1 cellular context compared by ENCODE assay signal in genomic region chr1:202957733-202958543, GRCh38.
TF ChIP-seq lines count a peak whose summit lies in the region.

Gene ADIPOR1 (minus strand): TSS chr1:202958312. CDS start chr1:202951070, 7,242 bp downstream.

TF ChIP-seq in HepG2, 621 proteins besides CTCF, POLR2A, EP300 and RAD21 (continued from another document and continues in another):
- TF ChIP-seq, protein P1, sequence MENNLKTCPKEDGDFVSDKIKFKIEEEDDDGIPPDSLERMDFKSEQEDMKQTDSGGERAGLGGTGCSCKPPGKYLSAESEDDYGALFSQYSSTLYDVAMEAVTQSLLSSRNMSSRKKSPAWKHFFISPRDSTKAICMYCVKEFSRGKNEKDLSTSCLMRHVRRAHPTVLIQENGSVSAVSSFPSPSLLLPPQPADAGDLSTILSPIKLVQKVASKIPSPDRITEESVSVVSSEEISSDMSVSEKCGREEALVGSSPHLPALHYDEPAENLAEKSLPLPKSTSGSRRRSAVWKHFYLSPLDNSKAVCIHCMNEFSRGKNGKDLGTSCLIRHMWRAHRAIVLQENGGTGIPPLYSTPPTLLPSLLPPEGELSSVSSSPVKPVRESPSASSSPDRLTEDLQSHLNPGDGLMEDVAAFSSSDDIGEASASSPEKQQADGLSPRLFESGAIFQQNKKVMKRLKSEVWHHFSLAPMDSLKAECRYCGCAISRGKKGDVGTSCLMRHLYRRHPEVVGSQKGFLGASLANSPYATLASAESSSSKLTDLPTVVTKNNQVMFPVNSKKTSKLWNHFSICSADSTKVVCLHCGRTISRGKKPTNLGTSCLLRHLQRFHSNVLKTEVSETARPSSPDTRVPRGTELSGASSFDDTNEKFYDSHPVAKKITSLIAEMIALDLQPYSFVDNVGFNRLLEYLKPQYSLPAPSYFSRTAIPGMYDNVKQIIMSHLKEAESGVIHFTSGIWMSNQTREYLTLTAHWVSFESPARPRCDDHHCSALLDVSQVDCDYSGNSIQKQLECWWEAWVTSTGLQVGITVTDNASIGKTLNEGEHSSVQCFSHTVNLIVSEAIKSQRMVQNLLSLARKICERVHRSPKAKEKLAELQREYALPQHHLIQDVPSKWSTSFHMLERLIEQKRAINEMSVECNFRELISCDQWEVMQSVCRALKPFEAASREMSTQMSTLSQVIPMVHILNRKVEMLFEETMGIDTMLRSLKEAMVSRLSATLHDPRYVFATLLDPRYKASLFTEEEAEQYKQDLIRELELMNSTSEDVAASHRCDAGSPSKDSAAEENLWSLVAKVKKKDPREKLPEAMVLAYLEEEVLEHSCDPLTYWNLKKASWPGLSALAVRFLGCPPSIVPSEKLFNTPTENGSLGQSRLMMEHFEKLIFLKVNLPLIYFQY (CRISPR knock-in tag; IDR thresholded peaks at IDR 0.05; ENCODE audit: borderline replicate concordance), result 0 out of 2 replicates have a peak, but pooled peaks have one; percentile 38
- TF ChIP-seq SAP130 (CRISPR knock-in tag; IDR thresholded peaks at IDR 0.05; ENCODE audit: low read depth) (peak; percentile 68; the same call in 1 of the 2 replicates), LCORL (IDR thresholded peaks at IDR 0.05) (no peak), LCORL (CRISPR knock-in tag; IDR thresholded peaks at IDR 0.05) (no peak), NFKB2 (CRISPR knock-in tag; IDR thresholded peaks at IDR 0.05; ENCODE audit: borderline replicate concordance) (peak; percentile 47; the same call in 1 of the 2 replicates), ZFP41 (CRISPR knock-in tag; IDR thresholded peaks at IDR 0.05; ENCODE audit: borderline replicate concordance) (0 out of 2 replicates have a peak, but pooled peaks have one; percentile 54), ZNF607 (CRISPR knock-in tag; IDR thresholded peaks at IDR 0.05; ENCODE audit: borderline replicate concordance) (no peak), ZNF275 (CRISPR knock-in tag; IDR thresholded peaks at IDR 0.05; ENCODE audit: borderline replicate concordance) (0 out of 2 replicates have a peak, but pooled peaks have one; percentile 10), IKZF1 (IDR thresholded peaks at IDR 0.05) (no peak), KAT8 (CRISPR knock-in tag; IDR thresholded peaks at IDR 0.05) (peak; percentile 69; the same call in 1 of the 2 replicates), ATF7-NPFF (CRISPR knock-in tag; IDR thresholded peaks at IDR 0.05; ENCODE audit: low read depth) (peak; percentile 65; the same call in 1 of the 2 replicates), MXD4 (CRISPR knock-in tag; IDR thresholded peaks at IDR 0.05) (0 out of 2 replicates have a peak, but pooled peaks have one; percentile 34), HES4 (CRISPR knock-in tag; IDR thresholded peaks at IDR 0.05; ENCODE audit: borderline replicate concordance) (0 out of 2 replicates have a peak, but pooled peaks have one; percentile 37), HDAC1 (CRISPR knock-in tag; IDR thresholded peaks at IDR 0.05) (peak; percentile 69), CENPT (CRISPR knock-in tag; IDR thresholded peaks at IDR 0.05; ENCODE audit: low read depth) (0 out of 2 replicates have a peak, but pooled peaks have one; percentile 42), NR2C2 (CRISPR knock-in tag; IDR thresholded peaks at IDR 0.05; ENCODE audit: borderline replicate concordance) (peak; percentile 87), ZNF264 (CRISPR knock-in tag; IDR thresholded peaks at IDR 0.05) (no peak), ZNF724P (CRISPR knock-in tag; IDR thresholded peaks at IDR 0.05; ENCODE audit: borderline replicate concordance) (no peak), ARNTL (CRISPR knock-in tag; IDR thresholded peaks at IDR 0.05) (peak; percentile 27; the same call in 1 of the 2 replicates), FOXA3 (CRISPR knock-in tag; IDR thresholded peaks at IDR 0.05) (0 out of 2 replicates have a peak, but pooled peaks have one; percentile 3), KDM5B (CRISPR knock-in tag; IDR thresholded peaks at IDR 0.05; ENCODE audit: borderline replicate concordance) (0 out of 2 replicates have a peak, but pooled peaks have one; percentile 34), ADNP (CRISPR knock-in tag; IDR thresholded peaks at IDR 0.05) (no peak), HOXA3 (CRISPR knock-in tag; IDR thresholded peaks at IDR 0.05) (peak; percentile 82), ZNF572 (CRISPR knock-in tag; IDR thresholded peaks at IDR 0.05) (0 out of 2 replicates have a peak, but pooled peaks have one; percentile 35), EEA1 (CRISPR knock-in tag; IDR thresholded peaks at IDR 0.05; ENCODE audit: borderline replicate concordance) (peak; percentile 59; the same call in 1 of the 2 replicates), GABPB1 (CRISPR knock-in tag; IDR thresholded peaks at IDR 0.05) (peak; percentile 90), ZNF619 (CRISPR knock-in tag; IDR thresholded peaks at IDR 0.05) (0 out of 2 replicates have a peak, but pooled peaks have one; percentile 34), ZNF280B (CRISPR knock-in tag; IDR thresholded peaks at IDR 0.05; ENCODE audit: borderline replicate concordance) (no peak), ZNF501 (CRISPR knock-in tag; IDR thresholded peaks at IDR 0.05) (0 out of 2 replicates have a peak, but pooled peaks have one; percentile 22), STAG1 (CRISPR knock-in tag; IDR thresholded peaks at IDR 0.05) (no peak), REPIN1 (CRISPR knock-in tag; IDR thresholded peaks at IDR 0.05; ENCODE audit: borderline replicate concordance, low read depth) (0 out of 2 replicates have a peak, but pooled peaks have one; percentile 4), HMGXB4 (CRISPR knock-in tag; IDR thresholded peaks at IDR 0.05; ENCODE audit: borderline replicate concordance in 1 of 2, low read depth in 1 of 2) (peak; percentile 15 to 57; a peak in 3 of 4 replicates), KDM5A (IDR thresholded peaks at IDR 0.05; ENCODE audit: borderline replicate concordance, low read length) (peak; percentile 76), ZNF749 (CRISPR knock-in tag; IDR thresholded peaks at IDR 0.05; ENCODE audit: borderline replicate concordance) (no peak), TBX2 (CRISPR knock-in tag; IDR thresholded peaks at IDR 0.05; ENCODE audit: borderline replicate concordance) (peak; percentile 29; the same call in 1 of the 2 replicates)
- TF ChIP-seq, protein P2, sequence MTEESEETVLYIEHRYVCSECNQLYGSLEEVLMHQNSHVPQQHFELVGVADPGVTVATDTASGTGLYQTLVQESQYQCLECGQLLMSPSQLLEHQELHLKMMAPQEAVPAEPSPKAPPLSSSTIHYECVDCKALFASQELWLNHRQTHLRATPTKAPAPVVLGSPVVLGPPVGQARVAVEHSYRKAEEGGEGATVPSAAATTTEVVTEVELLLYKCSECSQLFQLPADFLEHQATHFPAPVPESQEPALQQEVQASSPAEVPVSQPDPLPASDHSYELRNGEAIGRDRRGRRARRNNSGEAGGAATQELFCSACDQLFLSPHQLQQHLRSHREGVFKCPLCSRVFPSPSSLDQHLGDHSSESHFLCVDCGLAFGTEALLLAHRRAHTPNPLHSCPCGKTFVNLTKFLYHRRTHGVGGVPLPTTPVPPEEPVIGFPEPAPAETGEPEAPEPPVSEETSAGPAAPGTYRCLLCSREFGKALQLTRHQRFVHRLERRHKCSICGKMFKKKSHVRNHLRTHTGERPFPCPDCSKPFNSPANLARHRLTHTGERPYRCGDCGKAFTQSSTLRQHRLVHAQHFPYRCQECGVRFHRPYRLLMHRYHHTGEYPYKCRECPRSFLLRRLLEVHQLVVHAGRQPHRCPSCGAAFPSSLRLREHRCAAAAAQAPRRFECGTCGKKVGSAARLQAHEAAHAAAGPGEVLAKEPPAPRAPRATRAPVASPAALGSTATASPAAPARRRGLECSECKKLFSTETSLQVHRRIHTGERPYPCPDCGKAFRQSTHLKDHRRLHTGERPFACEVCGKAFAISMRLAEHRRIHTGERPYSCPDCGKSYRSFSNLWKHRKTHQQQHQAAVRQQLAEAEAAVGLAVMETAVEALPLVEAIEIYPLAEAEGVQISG (CRISPR knock-in tag; IDR thresholded peaks at IDR 0.05), result peak; percentile 58
- TF ChIP-seq, protein P3, sequence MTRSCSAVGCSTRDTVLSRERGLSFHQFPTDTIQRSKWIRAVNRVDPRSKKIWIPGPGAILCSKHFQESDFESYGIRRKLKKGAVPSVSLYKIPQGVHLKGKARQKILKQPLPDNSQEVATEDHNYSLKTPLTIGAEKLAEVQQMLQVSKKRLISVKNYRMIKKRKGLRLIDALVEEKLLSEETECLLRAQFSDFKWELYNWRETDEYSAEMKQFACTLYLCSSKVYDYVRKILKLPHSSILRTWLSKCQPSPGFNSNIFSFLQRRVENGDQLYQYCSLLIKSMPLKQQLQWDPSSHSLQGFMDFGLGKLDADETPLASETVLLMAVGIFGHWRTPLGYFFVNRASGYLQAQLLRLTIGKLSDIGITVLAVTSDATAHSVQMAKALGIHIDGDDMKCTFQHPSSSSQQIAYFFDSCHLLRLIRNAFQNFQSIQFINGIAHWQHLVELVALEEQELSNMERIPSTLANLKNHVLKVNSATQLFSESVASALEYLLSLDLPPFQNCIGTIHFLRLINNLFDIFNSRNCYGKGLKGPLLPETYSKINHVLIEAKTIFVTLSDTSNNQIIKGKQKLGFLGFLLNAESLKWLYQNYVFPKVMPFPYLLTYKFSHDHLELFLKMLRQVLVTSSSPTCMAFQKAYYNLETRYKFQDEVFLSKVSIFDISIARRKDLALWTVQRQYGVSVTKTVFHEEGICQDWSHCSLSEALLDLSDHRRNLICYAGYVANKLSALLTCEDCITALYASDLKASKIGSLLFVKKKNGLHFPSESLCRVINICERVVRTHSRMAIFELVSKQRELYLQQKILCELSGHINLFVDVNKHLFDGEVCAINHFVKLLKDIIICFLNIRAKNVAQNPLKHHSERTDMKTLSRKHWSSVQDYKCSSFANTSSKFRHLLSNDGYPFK (CRISPR knock-in tag; IDR thresholded peaks at IDR 0.05; ENCODE audit: borderline replicate concordance), result no peak; the same call in 1 of the 2 replicates
- TF ChIP-seq, protein P4, sequence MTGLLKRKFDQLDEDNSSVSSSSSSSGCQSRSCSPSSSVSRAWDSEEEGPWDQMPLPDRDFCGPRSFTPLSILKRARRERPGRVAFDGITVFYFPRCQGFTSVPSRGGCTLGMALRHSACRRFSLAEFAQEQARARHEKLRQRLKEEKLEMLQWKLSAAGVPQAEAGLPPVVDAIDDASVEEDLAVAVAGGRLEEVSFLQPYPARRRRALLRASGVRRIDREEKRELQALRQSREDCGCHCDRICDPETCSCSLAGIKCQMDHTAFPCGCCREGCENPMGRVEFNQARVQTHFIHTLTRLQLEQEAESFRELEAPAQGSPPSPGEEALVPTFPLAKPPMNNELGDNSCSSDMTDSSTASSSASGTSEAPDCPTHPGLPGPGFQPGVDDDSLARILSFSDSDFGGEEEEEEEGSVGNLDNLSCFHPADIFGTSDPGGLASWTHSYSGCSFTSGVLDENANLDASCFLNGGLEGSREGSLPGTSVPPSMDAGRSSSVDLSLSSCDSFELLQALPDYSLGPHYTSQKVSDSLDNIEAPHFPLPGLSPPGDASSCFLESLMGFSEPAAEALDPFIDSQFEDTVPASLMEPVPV (CRISPR knock-in tag; IDR thresholded peaks at IDR 0.05), result peak; percentile 61; the same call in 1 of the 2 replicates
- TF ChIP-seq, protein P5, sequence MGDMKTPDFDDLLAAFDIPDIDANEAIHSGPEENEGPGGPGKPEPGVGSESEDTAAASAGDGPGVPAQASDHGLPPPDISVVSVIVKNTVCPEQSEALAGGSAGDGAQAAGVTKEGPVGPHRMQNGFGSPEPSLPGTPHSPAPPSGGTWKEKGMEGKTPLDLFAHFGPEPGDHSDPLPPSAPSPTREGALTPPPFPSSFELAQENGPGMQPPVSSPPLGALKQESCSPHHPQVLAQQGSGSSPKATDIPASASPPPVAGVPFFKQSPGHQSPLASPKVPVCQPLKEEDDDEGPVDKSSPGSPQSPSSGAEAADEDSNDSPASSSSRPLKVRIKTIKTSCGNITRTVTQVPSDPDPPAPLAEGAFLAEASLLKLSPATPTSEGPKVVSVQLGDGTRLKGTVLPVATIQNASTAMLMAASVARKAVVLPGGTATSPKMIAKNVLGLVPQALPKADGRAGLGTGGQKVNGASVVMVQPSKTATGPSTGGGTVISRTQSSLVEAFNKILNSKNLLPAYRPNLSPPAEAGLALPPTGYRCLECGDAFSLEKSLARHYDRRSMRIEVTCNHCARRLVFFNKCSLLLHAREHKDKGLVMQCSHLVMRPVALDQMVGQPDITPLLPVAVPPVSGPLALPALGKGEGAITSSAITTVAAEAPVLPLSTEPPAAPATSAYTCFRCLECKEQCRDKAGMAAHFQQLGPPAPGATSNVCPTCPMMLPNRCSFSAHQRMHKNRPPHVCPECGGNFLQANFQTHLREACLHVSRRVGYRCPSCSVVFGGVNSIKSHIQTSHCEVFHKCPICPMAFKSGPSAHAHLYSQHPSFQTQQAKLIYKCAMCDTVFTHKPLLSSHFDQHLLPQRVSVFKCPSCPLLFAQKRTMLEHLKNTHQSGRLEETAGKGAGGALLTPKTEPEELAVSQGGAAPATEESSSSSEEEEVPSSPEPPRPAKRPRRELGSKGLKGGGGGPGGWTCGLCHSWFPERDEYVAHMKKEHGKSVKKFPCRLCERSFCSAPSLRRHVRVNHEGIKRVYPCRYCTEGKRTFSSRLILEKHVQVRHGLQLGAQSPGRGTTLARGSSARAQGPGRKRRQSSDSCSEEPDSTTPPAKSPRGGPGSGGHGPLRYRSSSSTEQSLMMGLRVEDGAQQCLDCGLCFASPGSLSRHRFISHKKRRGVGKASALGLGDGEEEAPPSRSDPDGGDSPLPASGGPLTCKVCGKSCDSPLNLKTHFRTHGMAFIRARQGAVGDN (CRISPR knock-in tag; IDR thresholded peaks at IDR 0.05), result peak; percentile 68; the same call in 1 of the 2 replicates
